ENCODE assay signal across 13 cellular contexts in the genomic region with DNA sequence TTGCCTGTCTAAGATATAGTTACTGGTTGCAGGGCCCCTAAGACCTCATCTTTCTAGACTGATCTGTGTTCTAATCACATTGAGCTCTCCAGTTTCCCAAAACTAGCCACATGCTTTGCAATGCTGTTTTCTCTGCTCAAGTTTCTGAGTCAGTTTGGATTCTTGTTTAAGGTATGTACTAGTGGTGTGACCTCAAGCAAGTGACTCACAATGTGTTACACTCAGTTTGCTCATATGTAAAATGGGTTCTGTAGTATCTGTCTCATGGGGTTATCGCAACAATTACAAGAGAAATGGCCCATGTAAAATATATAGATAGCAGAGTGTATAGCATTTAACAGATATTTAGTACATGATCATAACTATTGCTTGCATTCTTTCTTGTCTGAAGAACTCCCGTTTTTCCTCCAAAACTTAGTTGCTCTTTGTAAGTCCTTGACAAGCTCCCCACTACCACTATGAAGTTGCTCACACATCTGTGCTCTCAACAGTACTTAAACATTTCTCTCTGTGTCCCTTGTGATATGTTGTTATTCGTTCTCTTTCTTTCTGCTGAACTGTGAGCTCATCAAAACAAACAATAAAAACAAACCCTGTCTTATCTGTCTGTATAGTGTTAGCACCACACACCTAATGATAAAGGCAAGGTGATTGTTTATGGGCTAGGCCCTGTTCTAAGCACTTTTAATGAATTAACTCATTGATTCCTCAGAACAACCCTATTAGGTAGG.
DNase-seq lines count a peak whose midpoint lies in the region; ATAC-seq and TF ChIP-seq lines count a peak whose summit lies in the region.
"Had no signal": no experiment of that assay in that cellular context is flagged by ENCODE, and none has a peak within 500 bp of the region (broad histone marks: within the 10 kb centered on the region; RNA-seq: fewer than 3 reads in every experiment).

No MANE protein-coding gene starts in this region.

- ATAC-seq in activated T-cell treated with anti-CD3 and anti-CD28 coated beads, Interleukin-2, amount 50 U/mL, for 72 hours (replicated peaks in 1 of 2) = peak; percentile 85 to 86
- ATAC-seq: lower lobe of right lung had no signal

- no peaks in the 10 kb centered on the region for H4K20me1 ChIP-seq in GM23248 (ENCODE audit: insufficient read depth)

- H3K36me3 ChIP-seq in GM23248 (ENCODE audit: low read depth) = no peaks in the 10 kb centered on the region
- H3K36me3 ChIP-seq: lower lobe of right lung had no signal

- peaks cover 0 to 2% of the 10 kb centered on the region in 2 donors for H3K9me3 Mint-ChIP-seq in activated T-cell treated with anti-CD3 and anti-CD28 coated beads, Interleukin-2, amount 50 U/mL, for 72 hours
- H3K9me3 Mint-ChIP-seq: activated naive CD4-positive, alpha-beta T cell treated with anti-CD3 and anti-CD28 coated beads, Interleukin-2, amount 50 U/mL, for 24 hours had no signal

- H3F3A ChIP-seq in GM23248 (ENCODE audit: insufficient read depth) = peaks cover 40% of the 10 kb centered on the region

- H3K4me1 Mint-ChIP-seq in activated T-cell treated with anti-CD3 and anti-CD28 coated beads, Interleukin-2, amount 50 U/mL, for 72 hours (ENCODE audit: low read depth) = peaks cover 45% of the 10 kb centered on the region

- no peak overlapping the region for H3K4me3 ChIP-seq in GM23248
- H3K4me3 ChIP-seq: lower lobe of right lung had no signal

- H3K27ac ChIP-seq in 22Rv1 (peak overlapping the region; percentile 22; the same call in 1 of the 2 replicates), GM23248 (peak overlapping the region; percentile 25; the same call in 1 of the 2 replicates)
- H3K27ac ChIP-seq: lower lobe of right lung had no signal

- H3K9me2 ChIP-seq in GM23248 (ENCODE audit: insufficient read depth) = no peaks in the 10 kb centered on the region

- H2AFZ ChIP-seq in GM23248 = no peak overlapping the region

- H3K4me1 ChIP-seq in GM23248 (ENCODE audit: insufficient read depth) = peaks cover 45% of the 10 kb centered on the region
- H3K4me1 ChIP-seq: lower lobe of right lung had no signal

- DNase-seq in GM23248 (peak; percentile 61), fibroblast of peridontal ligament (ENCODE audit: extremely low read depth) (peak; percentile 34), HPDE6-E6E7 (ENCODE audit: extremely low spot score) (no peak), superior temporal gyrus (ENCODE audit: extremely low spot score) (no peak), NCI-H1930 (lab: John Stamatoyannopoulos, UW) (no peak), T-helper 9 cell (no peak)
- DNase-seq in activated T-cell treated with anti-CD3 and anti-CD28 coated beads, Interleukin-2, amount 50 U/mL, for 72 hours = peak; percentile 27 to 42
- DNase-seq: lower lobe of right lung, NCI-H1105 treated with DMSO at 0.1 percent for 48 hours, NCI-H526, SHP77 treated with DMSO at 0.1 percent for 48 hours had no signal

- in situ Hi-C loops in GM23248 (cut with MboI) = no loop called here

- H3K36me3 Mint-ChIP-seq in activated T-cell treated with anti-CD3 and anti-CD28 coated beads, Interleukin-2, amount 50 U/mL, for 72 hours (ENCODE audit: insufficient read depth in 2 of 2) = no peaks in the 10 kb centered on the region
- H3K36me3 Mint-ChIP-seq: activated naive CD4-positive, alpha-beta T cell treated with anti-CD3 and anti-CD28 coated beads, Interleukin-2, amount 50 U/mL, for 24 hours had no signal

- WGBS in GM23248 (ENCODE audit: low coverage in 1 of 2, low lambda C conversion rate in 2 of 2, missing lambda C conversion rate in 2 of 2), 2 experiments = 94 to 100% methylated on average over 3 of the region's 3 CpGs

- peak overlapping the region; percentile 73 for H3K27ac Mint-ChIP-seq in activated T-cell treated with anti-CD3 and anti-CD28 coated beads, Interleukin-2, amount 50 U/mL, for 72 hours
- H3K27ac Mint-ChIP-seq: activated naive CD4-positive, alpha-beta T cell treated with anti-CD3 and anti-CD28 coated beads, Interleukin-2, amount 50 U/mL, for 24 hours had no signal

- no peak for TF ChIP-seq CTCF in 22Rv1 (IDR thresholded peaks at IDR 0.05)

- H3K9ac ChIP-seq in GM23248 = no peak overlapping the region

- H3K4me2 ChIP-seq in GM23248 (ENCODE audit: unreplicated experiment) = no peak overlapping the region

- no peaks in the 10 kb centered on the region for H3K27me3 ChIP-seq in GM23248 (replicated peaks; ENCODE audit: insufficient read depth)

- H3K27me3 Mint-ChIP-seq in activated T-cell treated with anti-CD3 and anti-CD28 coated beads, Interleukin-2, amount 50 U/mL, for 72 hours (ENCODE audit: low read depth) = peaks cover 15% of the 10 kb centered on the region
- H3K27me3 Mint-ChIP-seq: activated naive CD4-positive, alpha-beta T cell treated with anti-CD3 and anti-CD28 coated beads, Interleukin-2, amount 50 U/mL, for 24 hours had no signal

- H3K79me2 ChIP-seq in GM23248 (ENCODE audit: insufficient read depth) = peaks cover 6% of the 10 kb centered on the region; the same call in 1 of the 2 replicates

- H3K4me3 Mint-ChIP-seq in activated T-cell treated with anti-CD3 and anti-CD28 coated beads, Interleukin-2, amount 50 U/mL, for 72 hours = peak overlapping the region in 1 of 2 donors; percentile 85
- H3K4me3 Mint-ChIP-seq: activated naive CD4-positive, alpha-beta T cell treated with anti-CD3 and anti-CD28 coated beads, Interleukin-2, amount 50 U/mL, for 24 hours had no signal

- H3K9me3 ChIP-seq in GM23248 (ENCODE audit: low read depth) = no peaks in the 10 kb centered on the region
- H3K9me3 ChIP-seq: lower lobe of right lung had no signal

Comparison
In these comparisons a context has a peak if more than half of its experiments do, and no peak if none do; other contexts are left out.
1. DNase-seq: peak in GM23248 (single experiment), activated T-cell treated with anti-CD3 and anti-CD28 coated beads, Interleukin-2, amount 50 U/mL, for 72 hours (2 of 2) and fibroblast of peridontal ligament (single experiment); none in HPDE6-E6E7 (single experiment), superior temporal gyrus (single experiment), NCI-H1930 (0 of 2) and T-helper 9 cell (single experiment).